22 cellular contexts compared by ENCODE assay signal in the genomic region with DNA sequence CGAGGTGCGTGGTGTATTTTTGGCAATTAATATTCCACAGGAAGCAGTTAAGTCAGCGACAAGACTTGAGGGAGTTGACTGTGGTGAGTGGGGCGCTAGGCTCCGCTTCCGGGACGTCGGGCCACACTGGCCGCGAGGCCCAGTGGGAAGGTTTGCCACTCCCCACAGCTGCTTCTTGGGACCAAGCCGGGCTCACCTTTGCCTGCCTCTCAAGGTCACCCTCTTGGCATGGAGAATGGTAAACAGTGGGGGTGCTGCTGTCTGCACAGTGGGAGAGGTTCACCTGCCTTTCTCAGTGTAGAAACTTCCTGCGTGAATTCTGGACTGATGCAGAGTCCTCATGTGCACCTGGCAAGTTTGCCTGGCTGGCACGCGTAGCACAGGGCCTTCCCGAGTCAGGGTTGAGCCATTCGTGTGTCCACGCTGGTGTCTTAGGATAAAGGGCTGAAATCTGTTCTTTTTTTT. TPM values are rescaled to one million over a fixed set of nuclear protein-coding genes. Genes with fewer than 3 reads are reported as not detected.
A peak's percentile ranks its signal among the peaks of the same experiment; 100 is the strongest.
DNase-seq lines count a peak whose midpoint lies in the region; ATAC-seq and TF ChIP-seq lines count a peak whose summit lies in the region.
"Had no signal": no experiment of that assay in that cellular context is flagged by ENCODE, and none has a peak within 500 bp of the region (broad histone marks: within the 10 kb centered on the region; RNA-seq: fewer than 3 reads in every experiment).

No MANE protein-coding gene starts in this region.

- no peak overlapping the region for H3K4ac ChIP-seq in trophoblast cell (ENCODE audit: low read depth, low read length)

- H4K8ac ChIP-seq in trophoblast cell (ENCODE audit: low read depth, low read length) = no peak overlapping the region

- no peak overlapping the region for H3K27ac ChIP-seq in trophoblast cell (ENCODE audit: low read depth, low read length)
- H3K27ac ChIP-seq in testis = no peak overlapping the region
- H3K27ac ChIP-seq in smooth muscle cell (ENCODE audit: low read depth) = no peak overlapping the region
- H3K27ac ChIP-seq in neural progenitor cell = no peak overlapping the region
- H3K27ac ChIP-seq: transverse colon had no signal

- no peaks in the 10 kb centered on the region for H3K79me1 ChIP-seq in trophoblast cell (ENCODE audit: low read length)

- H3F3A ChIP-seq in smooth muscle cell (ENCODE audit: low read depth) = no peaks in the 10 kb centered on the region
- no peaks in the 10 kb centered on the region for H3F3A ChIP-seq in neural progenitor cell (ENCODE audit: low read depth)

- H2AK5ac ChIP-seq in trophoblast cell (ENCODE audit: low read length) = no peak overlapping the region

- intact Hi-C loops in left ventricle myocardium superior (cut with micrococcal nuclease) = no loop called here
- intact Hi-C loops in testis (cut with DNase I; ENCODE audit: low total_unique reads) = no loop called here

- H2AFZ ChIP-seq in trophoblast cell (ENCODE audit: insufficient read depth, low read length, poor library complexity) (no peak overlapping the region), smooth muscle cell (ENCODE audit: low read depth) (no peak overlapping the region), neural progenitor cell (replicated peaks) (no peak overlapping the region)

- H3K9me3 ChIP-seq in trophoblast cell (ENCODE audit: insufficient read depth, low read depth, low read length) (no peaks in the 10 kb centered on the region), testis (no peaks in the 10 kb centered on the region), smooth muscle cell (replicated peaks; ENCODE audit: low read depth) (no peaks in the 10 kb centered on the region), neural progenitor cell (ENCODE audit: low read depth) (no peaks in the 10 kb centered on the region)
- H3K9me3 ChIP-seq: transverse colon had no signal

- peaks cover 8% of the 10 kb centered on the region for H3K36me3 Mint-ChIP-seq in neural progenitor cell

- ATAC-seq in left ventricle myocardium superior = peak; percentile 29
- ATAC-seq: SK-N-SH treated with all-trans-retinoic acid at 6 μM for 48 hours had no signal

- no peak overlapping the region for H2BK12ac ChIP-seq in trophoblast cell (ENCODE audit: low read length)

- no CpG with 5 or more reads among the region's 17 CpGs for WGBS in trophoblast cell (ENCODE audit: extremely low coverage, insufficient coverage, insufficient read length)
- 50 to 58% methylated on average over 17 of the region's 17 CpGs for WGBS in testis, 2 donors
- WGBS in smooth muscle cell (ENCODE audit: low lambda C conversion rate) = 96% methylated on average over 17 of the region's 17 CpGs

- no peak for TF ChIP-seq CTCF in testis (IDR thresholded peaks at IDR 0.05)
- TF ChIP-seq CTCF in smooth muscle cell (IDR thresholded peaks at IDR 0.05; ENCODE audit: borderline replicate concordance, insufficient read depth, poor library complexity, severe bottlenecking) = no peak
- no peak for TF ChIP-seq CTCF in neural progenitor cell (IDR thresholded peaks at IDR 0.05)

- peaks cover 19% of the 10 kb centered on the region for H3K4me1 Mint-ChIP-seq in neural progenitor cell

- peaks cover 4% of the 10 kb centered on the region for H3K27me3 Mint-ChIP-seq in neural progenitor cell (ENCODE audit: insufficient read depth, low read depth)
- H3K27me3 Mint-ChIP-seq: brain, naive B cell had no signal

- DNase-seq in GF-D8 (lab: John Stamatoyannopoulos, UW) (peak; percentile 62), NCI-H69 (lab: John Stamatoyannopoulos, UW) (peak; percentile 23), left ventricle myocardium superior (peak; percentile 38), trophoblast cell (no peak), DMS153 treated with DMSO at 0.1 percent for 48 hours (lab: John Stamatoyannopoulos, UW; ENCODE audit: unreplicated experiment) (no peak), testis (no peak), smooth muscle cell (lab: John Stamatoyannopoulos, UW; ENCODE audit: unreplicated experiment) (no peak), neural progenitor cell (ENCODE audit: low spot score) (no peak)
- DNase-seq: activated effector memory CD4-positive, alpha-beta T cell treated with anti-CD3 and anti-CD28 coated beads, Interleukin-2, amount 50 U/mL, for 16 hours; AML-193; DMS 273 treated with DMSO at 0.1 percent for 48 hours; hippocampal formation; left cardiac atrium; MM.1S; naive B cell; NCI-H2171 treated with DMSO at 0.1 percent for 48 hours; transverse colon had no signal

- no peak overlapping the region for H3K27ac Mint-ChIP-seq in neural progenitor cell
- H3K27ac Mint-ChIP-seq: brain had no signal

- H3K23ac ChIP-seq in trophoblast cell (ENCODE audit: low read length) = no peak overlapping the region

- no peaks in the 10 kb centered on the region for H3K27me3 ChIP-seq in trophoblast cell (ENCODE audit: insufficient read depth, low read length)
- H3K27me3 ChIP-seq in testis = no peaks in the 10 kb centered on the region
- no peaks in the 10 kb centered on the region for H3K27me3 ChIP-seq in smooth muscle cell (ENCODE audit: low read depth)
- H3K27me3 ChIP-seq in neural progenitor cell = no peaks in the 10 kb centered on the region
- H3K27me3 ChIP-seq: transverse colon had no signal

- H3K9me3 Mint-ChIP-seq in neural progenitor cell = no peaks in the 10 kb centered on the region
- H3K9me3 Mint-ChIP-seq: brain, naive B cell had no signal

- H4K20me1 ChIP-seq in smooth muscle cell (ENCODE audit: low read depth) (peaks cover 100% of the 10 kb centered on the region), neural progenitor cell (ENCODE audit: low read depth) (peaks cover 100% of the 10 kb centered on the region)

- H3K4me3 Mint-ChIP-seq in neural progenitor cell = no peak overlapping the region
- H3K4me3 Mint-ChIP-seq: brain had no signal

- TF ChIP-seq POLR2A in testis (IDR thresholded peaks at IDR 0.05) = no peak

- no peak overlapping the region for H3K14ac ChIP-seq in trophoblast cell (ENCODE audit: low read length)

- no peak overlapping the region for H4K91ac ChIP-seq in trophoblast cell (ENCODE audit: low read depth, low read length)

- no peak overlapping the region for H4K12ac ChIP-seq in trophoblast cell (ENCODE audit: low read depth, low read length)

- no peak overlapping the region for H3K18ac ChIP-seq in trophoblast cell (ENCODE audit: low read length)

- H3K79me2 ChIP-seq in trophoblast cell (ENCODE audit: control insufficient read depth, insufficient read depth, low read length, poor library complexity) (peaks cover 5% of the 10 kb centered on the region), smooth muscle cell (ENCODE audit: low read depth) (peaks cover 100% of the 10 kb centered on the region), neural progenitor cell (ENCODE audit: low read depth) (peaks cover 93% of the 10 kb centered on the region)

- H3K4me1 ChIP-seq in trophoblast cell (ENCODE audit: control insufficient read depth in 1 of 2, insufficient read depth in 2 of 2, low read length in 2 of 2) = peaks cover 0 to under 1% of the 10 kb centered on the region in 2 experiments
- H3K4me1 ChIP-seq in testis = peaks cover 27% of the 10 kb centered on the region
- H3K4me1 ChIP-seq in smooth muscle cell (ENCODE audit: low read depth) = no peaks in the 10 kb centered on the region
- H3K4me1 ChIP-seq in neural progenitor cell = no peaks in the 10 kb centered on the region

- H2BK120ac ChIP-seq in trophoblast cell (ENCODE audit: insufficient read depth, low read length, poor library complexity) = no peak overlapping the region

- H3K4me2 ChIP-seq in trophoblast cell (ENCODE audit: low read length) = no peak overlapping the region
- H3K4me2 ChIP-seq in smooth muscle cell = no peak overlapping the region
- no peak overlapping the region for H3K4me2 ChIP-seq in neural progenitor cell

- H2BK5ac ChIP-seq in trophoblast cell (ENCODE audit: low read depth, low read length, poor library complexity) = no peak overlapping the region

- H3K9ac ChIP-seq in trophoblast cell (ENCODE audit: low read length) (peak overlapping the region; percentile 4), smooth muscle cell (ENCODE audit: low read depth) (no peak overlapping the region), neural progenitor cell (no peak overlapping the region)

- H3K4me3 ChIP-seq in trophoblast cell (ENCODE audit: low read depth, low read length) = no peak overlapping the region
- H3K4me3 ChIP-seq in testis = no peak overlapping the region
- H3K4me3 ChIP-seq in smooth muscle cell = no peak overlapping the region
- no peak overlapping the region for H3K4me3 ChIP-seq in neural progenitor cell
- H3K4me3 ChIP-seq: transverse colon had no signal

- peaks cover 27 to 28% of the 10 kb centered on the region in 2 experiments for H3K36me3 ChIP-seq in trophoblast cell (ENCODE audit: control insufficient read depth in 1 of 2, insufficient read depth in 2 of 2, low read length in 2 of 2)
- no peaks in the 10 kb centered on the region for H3K36me3 ChIP-seq in testis (ENCODE audit: low read depth, missing control alignments)
- H3K36me3 ChIP-seq in smooth muscle cell (ENCODE audit: low read depth) = no peaks in the 10 kb centered on the region
- no peaks in the 10 kb centered on the region for H3K36me3 ChIP-seq in neural progenitor cell
- H3K36me3 ChIP-seq: transverse colon had no signal

RNA-seq across cellular contexts. Expression of gene OSBPL2, which starts 6.4 kb away (rescaled TPM):
- total RNA-seq in left ventricle myocardium superior (60.0 TPM), testis (10 to 100 TPM; 49.8 to 57.2 TPM), smooth muscle cell (33.8 and 34.3 TPM in 2 replicates), neural progenitor cell (ENCODE audit: low replicate concordance) (28.4 and 35.7 TPM in 2 replicates)
- 57.6 and 60.3 TPM in 2 replicates for polyA plus RNA-seq in trophoblast cell (2013)
- polyA plus RNA-seq in testis (ENCODE audit: insufficient read depth, low read depth, low replicate concordance) (48.5 TPM), smooth muscle cell (32.0 and 37.0 TPM in 2 replicates)

RNA-seq across cellular contexts. Expression of gene HRH3, which starts 24.6 kb away (rescaled TPM):
- total RNA-seq in left ventricle myocardium superior (not detected), testis (1 to 10 TPM; 1.1 to 2.5 TPM), smooth muscle cell (not detected in 2 replicates), neural progenitor cell (ENCODE audit: low replicate concordance) (0.09 and 1.7 TPM in 2 replicates)
- 0.15 and 0.18 TPM in 2 replicates for polyA plus RNA-seq in trophoblast cell (2013)
- polyA plus RNA-seq in testis (ENCODE audit: insufficient read depth, low read depth, low replicate concordance) (0.67 TPM), smooth muscle cell (not detected in 2 replicates)
- total RNA-seq: activated CD8-positive, alpha-beta memory T cell treated with anti-CD3 and anti-CD28 coated beads for 36 hours; fibroblast of lung; left cardiac atrium; renal cortical epithelial cell; transverse colon had no signal
- polyA plus RNA-seq: fibroblast of lung had no signal

RNA-seq across cellular contexts. Expression of gene ADRM1, which starts 58.1 kb away (rescaled TPM):
- 75.5 TPM for total RNA-seq in left ventricle myocardium superior
- polyA plus RNA-seq in trophoblast cell (2013) = 164 and 175 TPM in 2 replicates
- total RNA-seq in testis = 100 to 1,000 TPM; 283 to 286 TPM
- polyA plus RNA-seq in testis (ENCODE audit: insufficient read depth, low read depth, low replicate concordance) = 191 TPM
- total RNA-seq in smooth muscle cell = 68.7 and 101 TPM in 2 replicates
- polyA plus RNA-seq in smooth muscle cell = 121 and 126 TPM in 2 replicates
- 52.3 and 96.3 TPM in 2 replicates for total RNA-seq in neural progenitor cell (ENCODE audit: low replicate concordance)

Comparison
In these comparisons a context has a peak if more than half of its experiments do, and no peak if none do; other contexts are left out.
1. DNase-seq: peak in GF-D8 (single experiment), NCI-H69 (single experiment) and left ventricle myocardium superior (single experiment); none in trophoblast cell (0 of 2), DMS153 treated with DMSO at 0.1 percent for 48 hours (single experiment), testis (single experiment), smooth muscle cell (single experiment) and neural progenitor cell (single experiment).